ENCODE assay signal across 10 cellular contexts in the genomic region with DNA sequence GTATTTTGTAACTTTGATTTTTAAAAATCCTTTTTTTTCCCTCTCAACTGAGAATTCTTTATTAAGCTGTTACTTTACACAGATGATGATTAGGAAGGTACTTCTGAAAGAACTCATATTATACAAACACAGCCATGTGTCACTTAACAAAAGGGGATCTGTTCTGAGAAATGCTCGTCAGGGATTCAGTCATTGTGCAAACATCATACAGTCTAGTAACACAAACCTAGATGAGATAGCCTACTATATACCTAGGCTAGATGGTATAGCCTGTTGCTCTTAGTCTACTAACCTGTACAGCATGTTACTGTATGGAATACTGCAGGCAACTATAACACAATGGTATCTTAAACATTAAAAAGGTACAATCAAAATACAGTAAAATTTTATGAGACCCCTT. TPM values are rescaled to one million over a fixed set of nuclear protein-coding genes. Genes with fewer than 3 reads are reported as not detected.
DNase-seq lines count a peak whose midpoint lies in the region; ATAC-seq and TF ChIP-seq lines count a peak whose summit lies in the region.
"Had no signal": no experiment of that assay in that cellular context is flagged by ENCODE, and none has a peak within 500 bp of the region (broad histone marks: within the 10 kb centered on the region; RNA-seq: fewer than 3 reads in every experiment).

No MANE protein-coding gene starts in this region.

- no peaks in the 10 kb centered on the region for H3K9me3 ChIP-seq in Panc1 (ENCODE audit: control insufficient read depth, insufficient read depth, low read depth, low read length)
- no peaks in the 10 kb centered on the region for H3K9me3 ChIP-seq in tibial nerve

- intact Hi-C loops in Panc1 (cut with micrococcal nuclease; ENCODE audit: unreplicated experiment) = no loop called here
- intact Hi-C loops in left colon (cut with DNase I, micrococcal nuclease) = no loop called here

- in situ Hi-C loops in Panc1 (cut with HindIII; ENCODE audit: low pct_unique_long_range_greater_than_20kb, low sequenced_read_pairs) = no loop called here

- BruUV-seq in Panc1 (replicated peaks; lab: Mats Ljungman, UMichigan) = no TSS peak

- TF ChIP-seq CTCF in Panc1 (IDR thresholded peaks at IDR 0.05) (no peak), tibial nerve (IDR thresholded peaks at IDR 0.05) (no peak)

- H3K27ac ChIP-seq in Panc1 (ENCODE audit: low read length) (no peak overlapping the region), tibial nerve (no peak overlapping the region)
- H3K27ac ChIP-seq: GM23248 had no signal

- WGBS in tibial nerve, 2 donors = 38 to 47% methylated on average over 1 of the region's 1 CpG

- H3K4me3 ChIP-seq in Panc1 (ENCODE audit: low read depth in 2 of 2, low read length in 2 of 2) (no peak overlapping the region), tibial nerve (no peak overlapping the region)
- H3K4me3 ChIP-seq: GM12878, GM23248 had no signal

- H3K36me3 ChIP-seq in Panc1 (ENCODE audit: control insufficient read depth, insufficient read depth, low read length) (peaks cover 48% of the 10 kb centered on the region), tibial nerve (peaks cover 0 to 77% (median 2%) of the 10 kb centered on the region in 3 donors)

- CTCF ChIA-PET in Panc1 (lab: Charles Lee) = interaction anchor here (0.6 kb wide), 1 partner anchor 186 kb away, joined by 5 read pairs; no protein-coding TSS in a partner anchor

- peak; percentile 10 for DNase-seq in DMS53 treated with DMSO at 0.1 percent for 48 hours (lab: John Stamatoyannopoulos, UW; ENCODE audit: unreplicated experiment)
- DNase-seq in Panc1 (ENCODE audit: low read depth, low spot score) = no peak
- DNase-seq in left colon = no peak
- no peak for DNase-seq in tibial nerve (ENCODE audit: low spot score in 2 of 2)
- no peak for DNase-seq in pons (ENCODE audit: low spot score)
- DNase-seq: DMS79, H7 had no signal

- H3K4me1 ChIP-seq in Panc1 (ENCODE audit: control insufficient read depth, insufficient read depth, low read length) (peaks cover 3% of the 10 kb centered on the region; the same call in 1 of the 2 replicates), tibial nerve (peaks cover 0 to 13% (median 0%) of the 10 kb centered on the region in 4 donors)

- POLR2A ChIA-PET in Panc1 (lab: Charles Lee) = no interaction called here

- no peak for TF ChIP-seq POLR2A in tibial nerve (IDR thresholded peaks at IDR 0.05)

- H3K27me3 ChIP-seq in Panc1 (ENCODE audit: control insufficient read depth, insufficient read depth, low read length) = no peaks in the 10 kb centered on the region
- H3K27me3 ChIP-seq in tibial nerve = no peaks in the 10 kb centered on the region

- ATAC-seq in Panc1 (peak; percentile 79), left colon (peak; percentile 34), HG02981 (IDR thresholded peaks at IDR 0.05; ENCODE audit: unreplicated experiment) (no peak)

- TF ChIP-seq EP300 in tibial nerve (IDR thresholded peaks at IDR 0.05) = no peak

RNA-seq across cellular contexts. Expression of gene AHCTF1, which starts 24.9 kb away (rescaled TPM):
- total RNA-seq in Panc1 (2021; ENCODE audit: unreplicated experiment) (49.9 TPM), left colon (10 to 100 TPM; 23.7 to 23.8 TPM), tibial nerve (10 to 100 TPM; 41.2 to 67.1 (median 45.6) TPM)
- polyA plus RNA-seq in Panc1 (2012; ENCODE audit: insufficient read length) = 25.0 TPM
